Comparison of ENCODE assay signal across 8 cellular contexts in the genomic region with DNA sequence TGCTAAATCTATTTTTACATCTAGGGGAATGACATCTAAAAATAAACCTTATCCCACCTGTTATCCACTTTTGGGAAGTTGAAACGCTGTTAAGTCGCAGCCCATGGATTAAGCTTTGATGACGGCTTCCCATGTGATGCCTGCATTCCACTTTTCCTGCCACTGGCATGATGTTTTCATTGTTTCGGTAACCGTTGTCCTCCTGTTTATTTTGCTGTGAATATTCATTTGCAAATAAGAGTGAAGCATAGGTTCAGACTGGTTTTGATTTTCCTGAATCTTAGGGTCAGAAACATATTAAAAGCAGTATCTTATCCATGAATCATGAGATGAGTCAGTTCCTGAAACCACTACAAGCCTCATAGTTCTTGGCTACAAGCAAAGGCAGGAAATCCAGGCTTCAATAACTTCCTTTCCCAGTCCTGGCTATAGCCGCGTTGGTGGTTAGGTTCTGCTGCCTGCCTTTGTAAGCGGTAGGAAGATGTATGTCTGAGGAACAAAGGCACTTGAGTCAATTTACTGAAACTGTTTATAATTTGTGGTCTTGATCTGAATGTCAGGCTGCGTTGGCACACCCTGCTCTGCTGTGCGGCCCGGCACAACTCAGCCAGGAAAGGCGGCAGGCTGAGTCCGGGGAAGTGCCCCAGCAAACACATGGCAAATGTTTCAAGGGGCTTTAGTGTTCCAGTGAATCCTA. TPM values are rescaled to one million over a fixed set of nuclear protein-coding genes. Genes with fewer than 3 reads are reported as not detected.
DNase-seq lines count a peak whose midpoint lies in the region; ATAC-seq lines count a peak whose summit lies in the region.

No MANE protein-coding gene starts in this region.

- H3K36me3 ChIP-seq in muscle layer of colon (ENCODE audit: insufficient read depth, low read length) = no peaks in the 10 kb centered on the region

- peak; percentile 70 for DNase-seq in AG08396 (ENCODE audit: low spot score)
- peak; percentile 98 for DNase-seq in HS-5 (ENCODE audit: low read depth)
- peak; percentile 99 for DNase-seq in RPMI7951 (ENCODE audit: low read depth)
- DNase-seq in epidermal melanocyte (ENCODE audit: insufficient read length, low spot score) = peak; percentile 60
- no peak for DNase-seq in NCI-H1930 (lab: John Stamatoyannopoulos, UW)
- no peak for DNase-seq in iPS-NIHi11 (ENCODE audit: low spot score)

- peak overlapping the region; percentile 77 for H3K27ac ChIP-seq in muscle layer of colon (ENCODE audit: low read depth, low read length)

- no peak for ATAC-seq in GM18861 (IDR thresholded peaks at IDR 0.05; ENCODE audit: unreplicated experiment)

- H3K4me1 ChIP-seq in muscle layer of colon (ENCODE audit: insufficient read depth, low read length) = peaks cover 62% of the 10 kb centered on the region

- peak overlapping the region; percentile 30 for H3K9ac ChIP-seq in muscle layer of colon (ENCODE audit: low read length)

- H3K9me3 ChIP-seq in muscle layer of colon (ENCODE audit: low read length) = no peaks in the 10 kb centered on the region

- peak overlapping the region in 1 of 2 donors; percentile 36 for H3K4me3 ChIP-seq in muscle layer of colon (ENCODE audit: low read depth in 1 of 2, low read length in 2 of 2)

- no peaks in the 10 kb centered on the region for H3K27me3 ChIP-seq in muscle layer of colon (ENCODE audit: control insufficient read depth in 1 of 2, insufficient read depth in 2 of 2, low read length in 2 of 2)

RNA-seq across cellular contexts. Expression of gene TEAD1, which starts 19.4 kb away (rescaled TPM):
- total RNA-seq in RPMI7951 (2014; rRNA removed; shearing (Covaris generic)) = 51.6 and 53.3 TPM in 2 replicates

Comparison
In these comparisons a context has a peak if more than half of its experiments do, and no peak if none do; other contexts are left out.
1. DNase-seq: peak in AG08396 (single experiment), HS-5 (single experiment), RPMI7951 (single experiment) and epidermal melanocyte (single experiment); none in NCI-H1930 (0 of 2) and iPS-NIHi11 (single experiment).